ENCODE assay signal across 8 cellular contexts in genomic region chr6:30683137-30683979, GRCh38. TPM values are rescaled to one million over a fixed set of nuclear protein-coding genes. Genes with fewer than 3 reads are reported as not detected.
DNase-seq lines count a peak whose midpoint lies in the region; ATAC-seq and TF ChIP-seq lines count a peak whose summit lies in the region.

No MANE protein-coding gene starts in this region.

- no peak for TF ChIP-seq CTCF in PC-9 (conservative IDR thresholded peaks at IDR 0.05)
- TF ChIP-seq CTCF in endodermal cell (conservative IDR thresholded peaks at IDR 0.05), result no peak
- TF ChIP-seq CTCF in neutrophil (IDR thresholded peaks at IDR 0.05), result no peak

- H3K9ac ChIP-seq in endodermal cell (ENCODE audit: extremely low read depth, low read length, poor library complexity, severe bottlenecking), result peak overlapping the region; percentile 31

- peaks cover 24 to 72% (median 36%) of the 10 kb centered on the region in 4 donors for H3K4me1 Mint-ChIP-seq in CD4-positive, alpha-beta memory T cell
- peaks cover 62% of the 10 kb centered on the region for H3K4me1 Mint-ChIP-seq in endodermal cell

- H4K20me1 ChIP-seq in PC-9 (ENCODE audit: insufficient read depth), result no peaks in the 10 kb centered on the region

- H3K79me2 ChIP-seq in PC-9 (ENCODE audit: low read depth), result peaks cover 68% of the 10 kb centered on the region

- no peak overlapping the region for H2AFZ ChIP-seq in PC-9

- H3K27me3 Mint-ChIP-seq in CD4-positive, alpha-beta memory T cell, result no peaks in the 10 kb centered on the region
- H3K27me3 Mint-ChIP-seq in endodermal cell (ENCODE audit: insufficient read depth), result no peaks in the 10 kb centered on the region

- no peaks in the 10 kb centered on the region for H3K27me3 ChIP-seq in CD4-positive, alpha-beta memory T cell (ENCODE audit: insufficient read depth, low read length)
- H3K27me3 ChIP-seq in PC-9 (ENCODE audit: insufficient read depth, low read depth) (no peaks in the 10 kb centered on the region), endodermal cell (ENCODE audit: control insufficient read depth, insufficient read depth, low read length, poor library complexity, severe bottlenecking) (no peaks in the 10 kb centered on the region), neutrophil (no peaks in the 10 kb centered on the region)

- no peaks in the 10 kb centered on the region for H3K9me3 ChIP-seq in CD4-positive, alpha-beta memory T cell (ENCODE audit: control insufficient read depth in 1 of 2, low read length in 2 of 2)
- H3K9me3 ChIP-seq in PC-9 (ENCODE audit: insufficient read depth, low read depth) (no peaks in the 10 kb centered on the region), endodermal cell (ENCODE audit: control insufficient read depth, low read length) (no peaks in the 10 kb centered on the region), neutrophil (no peaks in the 10 kb centered on the region)

- intact Hi-C loops in CD4-positive, alpha-beta memory T cell (cut with micrococcal nuclease), result loop anchor here (2.0 kb wide), 1 partner anchor 67 kb away; the partner anchor contains the start of genes MRPS18B and PPP1R10
- intact Hi-C loops in PC-9 (cut with micrococcal nuclease; ENCODE audit: unreplicated experiment), result loop anchor here (2.0 kb wide), 1 partner anchor 199 kb away; no protein-coding TSS in a partner anchor

- CTCF ChIA-PET in CD4-positive, alpha-beta memory T cell (lab: Charles Lee; ENCODE audit: partially characterized antibody), result interaction anchor here (1.4 to 19.9 kb wide), 2 partner anchors 44 to 85 kb away, joined by 3 to 865 read pairs; partner anchors contain the start of genes MDC1 and TUBB
- CTCF ChIA-PET in PC-9 (lab: Charles Lee), result no interaction called here

- peak overlapping the region; percentile 97 to 100 (median 99) for H3K4me3 Mint-ChIP-seq in CD4-positive, alpha-beta memory T cell
- peak overlapping the region; percentile 75 for H3K4me3 Mint-ChIP-seq in endodermal cell

- H3K36me3 ChIP-seq in CD4-positive, alpha-beta memory T cell (ENCODE audit: insufficient read depth, low read length), result peaks cover 10% of the 10 kb centered on the region
- H3K36me3 ChIP-seq in PC-9 (ENCODE audit: low read depth) (no peaks in the 10 kb centered on the region), endodermal cell (ENCODE audit: control insufficient read depth, insufficient read depth, low read length) (peaks cover 21% of the 10 kb centered on the region), neutrophil (peaks cover 39% of the 10 kb centered on the region)

- H3F3A ChIP-seq in PC-9 (ENCODE audit: insufficient read depth, low read depth), result peaks cover 58% of the 10 kb centered on the region

- ATAC-seq in HG02981 (IDR thresholded peaks at IDR 0.05; ENCODE audit: unreplicated experiment), result no peak
- no peak for ATAC-seq in GM19035 (IDR thresholded peaks at IDR 0.05; ENCODE audit: unreplicated experiment)

- DNase-seq in CD4-positive, alpha-beta memory T cell, result no peak
- DNase-seq in PC-9, result no peak
- DNase-seq in endodermal cell, result no peak
- no peak for DNase-seq in NCI-H2171 treated with DMSO at 0.1 percent for 48 hours (lab: John Stamatoyannopoulos, UW)
- DNase-seq in T-helper 9 cell, result no peak

- H3K27ac Mint-ChIP-seq in CD4-positive, alpha-beta memory T cell, result peak overlapping the region; percentile 96 to 99 (median 98)
- peak overlapping the region; percentile 61 for H3K27ac Mint-ChIP-seq in endodermal cell

- no TSS peak for BruUV-seq in PC-9 (replicated peaks; lab: Mats Ljungman, UMichigan)

- POLR2A ChIA-PET in CD4-positive, alpha-beta memory T cell (lab: Charles Lee; ENCODE audit: partially characterized antibody), result interaction anchor here (0.9 to 29.9 kb wide), 12 partner anchors 11 to 671 kb away, joined by 3 to 1474 read pairs (median 6); partner anchors contain the start of genes DHX16, GNL1, MDC1 and MRPS18B
- POLR2A ChIA-PET in PC-9 (lab: Charles Lee; ENCODE audit: unreplicated experiment), result no interaction called here

- peaks cover 50 to 69% of the 10 kb centered on the region in 2 donors for H3K36me3 Mint-ChIP-seq in CD4-positive, alpha-beta memory T cell
- peaks cover 23% of the 10 kb centered on the region for H3K36me3 Mint-ChIP-seq in endodermal cell (ENCODE audit: low read depth)

- H3K4me2 ChIP-seq in PC-9, result peak overlapping the region; percentile 93

- 35 to 45% methylated on average over 4 to 7 of the region's 7 CpGs for WGBS in endodermal cell (ENCODE audit: insufficient coverage in 1 of 2, insufficient read length in 1 of 2), 2 experiments

- peaks cover 43% of the 10 kb centered on the region for H3K4me1 ChIP-seq in CD4-positive, alpha-beta memory T cell (ENCODE audit: insufficient read depth, low read length)
- peaks cover 54% of the 10 kb centered on the region for H3K4me1 ChIP-seq in PC-9 (replicated peaks; ENCODE audit: insufficient read depth)
- peaks cover 18% of the 10 kb centered on the region for H3K4me1 ChIP-seq in endodermal cell (ENCODE audit: control insufficient read depth, insufficient read depth, low read length)
- peaks cover 53 to 75% of the 10 kb centered on the region in 2 experiments for H3K4me1 ChIP-seq in neutrophil (ENCODE audit: control insufficient read depth in 1 of 2, insufficient read depth in 1 of 2, low read depth in 1 of 2, low read length in 1 of 2)

- H3K9me3 Mint-ChIP-seq in CD4-positive, alpha-beta memory T cell, result peaks cover 0 to 3% (median 0%) of the 10 kb centered on the region in 8 donors
- H3K9me3 Mint-ChIP-seq in endodermal cell, result no peaks in the 10 kb centered on the region

- peak overlapping the region; percentile 93 to 99 for H3K4me3 ChIP-seq in CD4-positive, alpha-beta memory T cell (ENCODE audit: low read length in 2 of 2)
- H3K4me3 ChIP-seq in PC-9 (peak overlapping the region; percentile 98), endodermal cell (ENCODE audit: low read length) (peak overlapping the region; percentile 95), neutrophil (ENCODE audit: low read depth in 1 of 2, low read length in 1 of 2) (peak overlapping the region; percentile 95 to 100)

- no peaks in the 10 kb centered on the region for H3K9me2 ChIP-seq in PC-9 (ENCODE audit: insufficient read depth)

- H3K27ac ChIP-seq in CD4-positive, alpha-beta memory T cell (ENCODE audit: low read depth, low read length), result peak overlapping the region; percentile 94
- H3K27ac ChIP-seq in PC-9 (peak overlapping the region; percentile 84), endodermal cell (ENCODE audit: low read depth, low read length) (no peak overlapping the region), neutrophil (peak overlapping the region; percentile 95)

RNA-seq across cellular contexts. Expression of gene PPP1R18, which starts 3.1 kb away (rescaled TPM):
- 100 to 1,000 TPM; 122 to 127 TPM for total RNA-seq in CD4-positive, alpha-beta memory T cell
- polyA plus RNA-seq in CD4-positive, alpha-beta memory T cell, result 100 to 1,000 TPM in 1 of 2 donors, 10 to 100 TPM in 1; 68.2 to 117 TPM
- total RNA-seq in PC-9 (2021) (56.2 and 68.6 TPM in 2 replicates), endodermal cell (10 to 100 TPM; 27.6 to 31.4 TPM)
- 81.2 TPM for polyA plus RNA-seq in endodermal cell (2013, experiment 1 of 2)
- 79.2 TPM for polyA plus RNA-seq in endodermal cell (2013, experiment 2 of 2)

RNA-seq across cellular contexts. Expression of gene NRM, which starts 7.4 kb away (rescaled TPM):
- total RNA-seq in CD4-positive, alpha-beta memory T cell, result 1 to 10 TPM; 6.4 to 6.6 TPM
- 10 to 100 TPM in 1 of 2 donors, 1 to 10 TPM in 1; 9.1 to 15.8 TPM for polyA plus RNA-seq in CD4-positive, alpha-beta memory T cell
- total RNA-seq in PC-9 (2021) (25.8 and 38.3 TPM in 2 replicates), endodermal cell (10 to 100 TPM; 37.1 TPM)
- 72.2 TPM for polyA plus RNA-seq in endodermal cell (2013, experiment 1 of 2)
- 59.2 TPM for polyA plus RNA-seq in endodermal cell (2013, experiment 2 of 2)

RNA-seq across cellular contexts. Expression of gene DHX16, which starts 10.6 kb away (rescaled TPM):
- total RNA-seq in CD4-positive, alpha-beta memory T cell, result 10 to 100 TPM; 53.4 to 54.6 TPM
- polyA plus RNA-seq in CD4-positive, alpha-beta memory T cell, result 10 to 100 TPM; 22.0 to 30.2 TPM
- total RNA-seq in PC-9 (2021), result 42.1 and 43.5 TPM in 2 replicates
- total RNA-seq in endodermal cell, result 10 to 100 TPM; 33.5 to 33.9 TPM
- 31.1 TPM for polyA plus RNA-seq in endodermal cell (2013, experiment 1 of 2)
- 33.3 TPM for polyA plus RNA-seq in endodermal cell (2013, experiment 2 of 2)

RNA-seq across cellular contexts. Expression of gene MDC1, which starts 33.7 kb away (rescaled TPM):
- 10 to 100 TPM; 60.7 to 73.5 TPM for total RNA-seq in CD4-positive, alpha-beta memory T cell
- polyA plus RNA-seq in CD4-positive, alpha-beta memory T cell, result 1 to 10 TPM in 1 of 2 donors, not detected in 1; 9.8 TPM
- total RNA-seq in PC-9 (2021), result 72.9 and 81.6 TPM in 2 replicates
- total RNA-seq in endodermal cell, result 10 to 100 TPM; 79.0 to 95.1 TPM
- 80.0 TPM for polyA plus RNA-seq in endodermal cell (2013, experiment 1 of 2)
- 74.0 TPM for polyA plus RNA-seq in endodermal cell (2013, experiment 2 of 2)

RNA-seq across cellular contexts. Expression of gene C6orf136, which starts 36.4 kb away (rescaled TPM):
- total RNA-seq in CD4-positive, alpha-beta memory T cell, result 10 to 100 TPM; 29.3 to 35.0 TPM
- polyA plus RNA-seq in CD4-positive, alpha-beta memory T cell, result 10 to 100 TPM in 1 of 2 donors, 1 to 10 TPM in 1; 6.2 to 16.0 TPM
- 21.2 and 33.3 TPM in 2 replicates for total RNA-seq in PC-9 (2021)
- 10 to 100 TPM; 17.9 to 24.3 TPM for total RNA-seq in endodermal cell
- polyA plus RNA-seq in endodermal cell (2013, experiment 1 of 2), result 16.9 TPM
- 16.7 TPM for polyA plus RNA-seq in endodermal cell (2013, experiment 2 of 2)
